ENCODE assay signal across 8 cellular contexts in genomic region chr7:106736508-106737201, GRCh38.
DNase-seq lines count a peak whose midpoint lies in the region; ATAC-seq, FAIRE-seq and TF ChIP-seq lines count a peak whose summit lies in the region.

No MANE protein-coding gene starts in this region.

- H3K4me1 ChIP-seq in GM12878 (ENCODE audit: control insufficient read depth, insufficient read depth, low read length): peaks cover 15% of the 10 kb centered on the region
- H3K4me1 ChIP-seq in kidney (ENCODE audit: control insufficient read depth in 1 of 2, insufficient read depth in 1 of 2, low read depth in 1 of 2, low read length in 2 of 2): peaks cover 0 to 3% of the 10 kb centered on the region in 2 donors

- H3K9me3 ChIP-seq in GM12878 (replicated peaks; ENCODE audit: control insufficient read depth, insufficient read depth, low read length) (no peaks in the 10 kb centered on the region; the same call in 2 of the 3 replicates), kidney (ENCODE audit: control insufficient read depth in 1 of 2, low read length in 2 of 2) (no peaks in the 10 kb centered on the region)

- intact Hi-C loops in GM12878 (cut with micrococcal nuclease; ENCODE audit: unreplicated experiment) (loop anchor here (1.0 kb wide), 3 partner anchors 76 to 560 kb away; no protein-coding TSS in a partner anchor), kidney (cut with DNase I) (loop anchor here (10.0 kb wide), 2 partner anchors 72 to 562 kb away; partner anchors contain the start of gene CCDC71L)

- RAD21 ChIA-PET in GM12878 (lab: Charles Lee; ENCODE audit: unreplicated experiment): interaction anchor here (0.8 to 4.5 kb wide), 29 partner anchors 11 to 558 kb away, joined by 3 to 91 read pairs (median 5); partner anchors contain the start of genes CCDC71L and NAMPT

- H3K4me3 ChIP-seq in GM12878 (no peak overlapping the region), kidney (ENCODE audit: low read length in 2 of 2) (no peak overlapping the region)

- no peak for TF ChIP-seq EP300 in GM12878 (IDR thresholded peaks at IDR 0.05; ENCODE audit: borderline replicate concordance in 1 of 2, control insufficient read depth in 1 of 2, low read depth in 2 of 2, low read length in 2 of 2)

- no peak for TF ChIP-seq POLR2A in GM12878 (IDR thresholded peaks at IDR 0.05; ENCODE audit: low read depth, low read length)

- WGBS in GM12878 (ENCODE audit: insufficient coverage, insufficient replicate concordance, low lambda C conversion rate, missing lambda C conversion rate): 5% methylated on average over 5 of the region's 5 CpGs

- DNase-seq in NCI-H1436 (lab: John Stamatoyannopoulos, UW): peak; percentile 7
- no peak for DNase-seq in NCI-H1436 treated with DMSO at 0.1 percent for 48 hours (lab: John Stamatoyannopoulos, UW)
- DNase-seq in HuH-7.5 (ENCODE audit: low spot score): peak; percentile 16
- peak; percentile 43 for DNase-seq in SK-N-DZ (ENCODE audit: low spot score)
- DNase-seq in GM12878 (ENCODE audit: low read depth, low spot score): peak; percentile 48
- no peak for DNase-seq in kidney
- peak; percentile 60 for DNase-seq in stimulated activated naive B cell treated with anti-CD40 and anti-IgM and Interleukin-4, amounts not matched to agents 10 μg/mL and 1 μg/mL and 100 μg/mL, for 72 hours

- FAIRE-seq in GM12878 (lab: Jason Lieb, UNC) (peak; percentile 98), kidney (lab: Jason Lieb, UNC) (no peak)

- peak overlapping the region; percentile 19 for H3K4me2 ChIP-seq in GM12878 (ENCODE audit: control insufficient read depth, insufficient read depth)

- peak overlapping the region; percentile 23 to 60 for H3K4me3 Mint-ChIP-seq in stimulated activated naive B cell treated with anti-CD40 and anti-IgM and Interleukin-4, amounts not matched to agents 10 μg/mL and 1 μg/mL and 100 μg/mL, for 72 hours

- no peaks in the 10 kb centered on the region for H4K20me1 ChIP-seq in GM12878 (ENCODE audit: control insufficient read depth, insufficient read depth)

- TF ChIP-seq RAD21 in GM12878 (IDR thresholded peaks at IDR 0.05; ENCODE audit: insufficient read depth, low read depth, low read length): peak; percentile 97

- H3K27me3 ChIP-seq in GM12878 (replicated peaks in 1 of 2; ENCODE audit: control insufficient read depth in 2 of 2, insufficient read depth in 2 of 2, low read length in 1 of 2): no peaks in the 10 kb centered on the region

- POLR2A ChIA-PET in GM12878 (lab: Charles Lee): interaction anchor here (0.7 to 2.3 kb wide), 3 partner anchors 77 to 632 kb away, joined by 3 to 11 read pairs (median 5); partner anchors contain the start of gene CCDC71L

- H3K36me3 ChIP-seq in GM12878 (ENCODE audit: control insufficient read depth in 2 of 2, insufficient read depth in 2 of 2, low read length in 1 of 2) (no peaks in the 10 kb centered on the region), kidney (ENCODE audit: control insufficient read depth in 1 of 2, insufficient read depth in 2 of 2, low read length in 2 of 2) (no peaks in the 10 kb centered on the region)

- CTCF ChIA-PET in GM12878 (lab: Yijun Ruan, JAX): interaction anchor here (0.6 to 4.5 kb wide), 42 partner anchors 8 to 1197 kb away, joined by 3 to 151 read pairs (median 4); partner anchors contain the start of gene CCDC71L

- peaks cover 25 to 27% of the 10 kb centered on the region in 2 donors for H3K4me1 Mint-ChIP-seq in stimulated activated naive B cell treated with anti-CD40 and anti-IgM and Interleukin-4, amounts not matched to agents 10 μg/mL and 1 μg/mL and 100 μg/mL, for 72 hours

- TF ChIP-seq CTCF in GM12878 (IDR thresholded peaks at IDR 0.05 in 2 of 3, conservative IDR thresholded peaks at IDR 0.05 in 1 of 3; ENCODE audit: control insufficient read depth in 2 of 3, extremely low read depth in 1 of 3, insufficient read depth in 1 of 3, low read depth in 3 of 3, low read length in 3 of 3): peak; percentile 75 to 86 (median 80)
- peak; percentile 78 for TF ChIP-seq CTCF in kidney (IDR thresholded peaks at IDR 0.05; ENCODE audit: borderline replicate concordance, extremely low read depth, insufficient read depth)

- peak overlapping the region; percentile 71 for H3K27ac Mint-ChIP-seq in stimulated activated naive B cell treated with anti-CD40 and anti-IgM and Interleukin-4, amounts not matched to agents 10 μg/mL and 1 μg/mL and 100 μg/mL, for 72 hours

- SMC1A ChIA-PET in GM12878 (lab: Charles Lee; ENCODE audit: uncharacterized antibody, unreplicated experiment): interaction anchor here (0.7 to 4.2 kb wide), 37 partner anchors 10 to 567 kb away, joined by 3 to 148 read pairs (median 4); partner anchors contain the start of gene CCDC71L

- H3K27me3 Mint-ChIP-seq in stimulated activated naive B cell treated with anti-CD40 and anti-IgM and Interleukin-4, amounts not matched to agents 10 μg/mL and 1 μg/mL and 100 μg/mL, for 72 hours: no peaks in the 10 kb centered on the region

- H3K79me2 ChIP-seq in GM12878 (ENCODE audit: control insufficient read depth, insufficient read depth, low read length): no peaks in the 10 kb centered on the region

- no peaks in the 10 kb centered on the region for H3K9me3 Mint-ChIP-seq in stimulated activated naive B cell treated with anti-CD40 and anti-IgM and Interleukin-4, amounts not matched to agents 10 μg/mL and 1 μg/mL and 100 μg/mL, for 72 hours

- BruUV-seq in GM12878 (replicated peaks; lab: Mats Ljungman, UMichigan): no TSS peak

- H3K27ac ChIP-seq in GM12878 (ENCODE audit: control insufficient read depth, insufficient read depth): no peak overlapping the region
- H3K27ac ChIP-seq in kidney (ENCODE audit: low read depth in 2 of 2, low read length in 2 of 2): peak overlapping the region in 1 of 2 donors; percentile 5

- H2AFZ ChIP-seq in GM12878 (ENCODE audit: control insufficient read depth, low read depth, low read length): peak overlapping the region; percentile 65

- in situ Hi-C loops in GM12878 (cut with MboI): no loop called here

- H3K9ac ChIP-seq in GM12878 (ENCODE audit: control insufficient read depth, insufficient read depth, low read length) (no peak overlapping the region), kidney (ENCODE audit: low read length in 2 of 2) (no peak overlapping the region)

- ATAC-seq in GM21717 (IDR thresholded peaks at IDR 0.05; ENCODE audit: unreplicated experiment) (peak; percentile 78), GM12878 (peak; percentile 98)
- ATAC-seq in stimulated activated naive B cell treated with anti-CD40 and anti-IgM and Interleukin-4, amounts not matched to agents 10 μg/mL and 1 μg/mL and 100 μg/mL, for 72 hours (replicated peaks): peak; percentile 97

- no peaks in the 10 kb centered on the region for H3K36me3 Mint-ChIP-seq in stimulated activated naive B cell treated with anti-CD40 and anti-IgM and Interleukin-4, amounts not matched to agents 10 μg/mL and 1 μg/mL and 100 μg/mL, for 72 hours

TF ChIP-seq in GM12878, 131 proteins besides CTCF, POLR2A, EP300 and RAD21 (continues in another document):
- TF ChIP-seq SUZ12 (IDR thresholded peaks at IDR 0.05; ENCODE audit: unreplicated experiment) (no peak), FOXM1 (IDR thresholded peaks at IDR 0.05; ENCODE audit: low read depth, low read length) (peak; percentile 62; the same call in 1 of the 2 replicates), RB1 (IDR thresholded peaks at IDR 0.05; ENCODE audit: borderline replicate concordance) (no peak), SMC3 (IDR thresholded peaks at IDR 0.05; ENCODE audit: borderline replicate concordance, low read length) (peak; percentile 96), CREB1 (IDR thresholded peaks at IDR 0.05; ENCODE audit: low read depth) (0 out of 2 replicates have a peak, but pooled peaks have one; percentile 38), SMARCA5 (IDR thresholded peaks at IDR 0.05) (peak; percentile 73), MEF2B (IDR thresholded peaks at IDR 0.05; ENCODE audit: partially characterized antibody, poor library complexity, severe bottlenecking) (peak; percentile 13), MTA2 (IDR thresholded peaks at IDR 0.05; ENCODE audit: low read depth) (0 out of 2 replicates have a peak, but pooled peaks have one; percentile 17), IKZF2 (IDR thresholded peaks at IDR 0.05) (peak; percentile 49 to 52), CEBPB (IDR thresholded peaks at IDR 0.05; ENCODE audit: borderline replicate concordance in 1 of 2, low read depth in 2 of 2, low read length in 2 of 2) (no peak), IRF4 (IDR thresholded peaks at IDR 0.05; ENCODE audit: low read depth, low read length) (peak; percentile 55; the same call in 1 of the 2 replicates), RUNX3 (IDR thresholded peaks at IDR 0.05; ENCODE audit: low read length) (0 out of 2 replicates have a peak, but pooled peaks have one; percentile 11), ZNF592 (IDR thresholded peaks at IDR 0.05) (0 out of 2 replicates have a peak, but pooled peaks have one; percentile 47), TAF1 (IDR thresholded peaks at IDR 0.05; ENCODE audit: borderline replicate concordance, low read depth, low read length) (no peak)

Comparison
In these comparisons a context has a peak if more than half of its experiments do, and no peak if none do; other contexts are left out.
1. DNase-seq: peak in NCI-H1436 (single experiment), HuH-7.5 (single experiment), SK-N-DZ (single experiment), GM12878 (single experiment) and stimulated activated naive B cell treated with anti-CD40 and anti-IgM and Interleukin-4, amounts not matched to agents 10 μg/mL and 1 μg/mL and 100 μg/mL, for 72 hours (single experiment); none in NCI-H1436 treated with DMSO at 0.1 percent for 48 hours (single experiment) and kidney (single experiment).
2. Peak in every context shown above with its lines, with median percentiles within 50 percentile points of each other: ATAC-seq.